In the genomic region with DNA sequence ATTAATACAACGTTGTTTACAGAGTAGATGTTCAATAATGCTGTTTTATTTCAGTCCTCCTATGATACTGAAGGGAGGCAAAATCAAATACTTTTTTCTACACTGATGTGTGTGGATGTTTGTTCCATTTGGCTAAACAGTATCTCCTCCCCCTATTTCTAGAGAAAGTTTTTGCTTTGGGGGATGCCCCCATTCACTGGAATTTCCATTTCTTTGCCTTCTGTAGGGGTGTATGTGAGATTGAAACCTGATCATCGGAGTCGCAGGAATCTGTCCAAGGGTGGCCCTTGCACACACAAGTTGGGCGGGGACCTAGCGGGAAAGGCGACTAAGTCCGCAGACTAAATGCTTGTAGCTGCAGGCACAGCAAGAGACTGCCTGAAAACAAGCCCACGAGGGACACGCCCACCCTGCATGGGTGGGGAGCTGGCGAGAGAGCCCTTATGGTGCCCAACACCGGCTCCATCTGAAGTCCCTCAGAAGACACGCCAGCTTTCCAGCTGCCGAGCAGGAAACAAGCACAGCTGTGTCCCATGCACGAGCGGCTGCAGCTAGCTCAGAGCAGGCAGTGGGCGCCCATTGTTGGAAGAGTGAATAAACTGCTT, we compare ENCODE assay signal across 22 cellular contexts. TPM values are rescaled to one million over a fixed set of nuclear protein-coding genes. Genes with fewer than 3 reads are reported as not detected.
DNase-seq lines count a peak whose midpoint lies in the region; ATAC-seq and TF ChIP-seq lines count a peak whose summit lies in the region.
"Had no signal": no experiment of that assay in that cellular context is flagged by ENCODE, and none has a peak within 500 bp of the region (broad histone marks: within the 10 kb centered on the region; RNA-seq: fewer than 3 reads in every experiment).

No MANE protein-coding gene starts in this region.

- no peak overlapping the region for H3K27ac ChIP-seq in thyroid gland
- H3K27ac ChIP-seq: BLaER1 treated with 17β-estradiol and CSF1 and Interleukin-3, amounts not matched to agents 10 nM and 100 nM; HL-60; KMS-11 had no signal

- peaks cover 0 to 12% of the 10 kb centered on the region in 2 donors for H3K36me3 ChIP-seq in thyroid gland
- H3K36me3 ChIP-seq: HAP-1 had no signal

- no peak for ATAC-seq in T-helper 17 cell
- no peak for ATAC-seq in stimulated activated naive CD8-positive, alpha-beta T cell treated with anti-CD3 and anti-CD28 coated beads, Interleukin-15, amount 100 ng/mL, for 72 hours
- ATAC-seq in GM18498 (IDR thresholded peaks at IDR 0.05; ENCODE audit: unreplicated experiment): no peak
- ATAC-seq in activated CD4-positive, CD25-positive, alpha-beta regulatory T cell treated with anti-CD3 and anti-CD28 coated beads, Interleukin-2, amount 50 U/mL, for 24 hours: no peak
- ATAC-seq: PC-3 had no signal

- no peaks in the 10 kb centered on the region for H3K9me3 ChIP-seq in T-helper 17 cell (ENCODE audit: control insufficient read depth, low read length, poor library complexity, severe bottlenecking)
- no peaks in the 10 kb centered on the region for H3K9me3 ChIP-seq in thyroid gland
- H3K9me3 ChIP-seq: BLaER1 treated with 17β-estradiol and CSF1 and Interleukin-3, amounts not matched to agents 10 nM and 100 nM; HAP-1 had no signal

- H3K4me3 Mint-ChIP-seq in activated CD4-positive, alpha-beta T cell treated with anti-CD3 and anti-CD28 coated beads, Interleukin-2, amount 10 ng/mL, durations not matched to agents 24 days and 14 days: no peak overlapping the region
- peak overlapping the region; percentile 47 for H3K4me3 Mint-ChIP-seq in T-helper 17 cell
- no peak overlapping the region for H3K4me3 Mint-ChIP-seq in stimulated activated naive CD8-positive, alpha-beta T cell treated with anti-CD3 and anti-CD28 coated beads, Interleukin-15, amount 100 ng/mL, for 72 hours

- intact Hi-C loops in activated CD4-positive, alpha-beta T cell treated with anti-CD3 and anti-CD28 coated beads, Interleukin-2, amount 10 ng/mL, durations not matched to agents 24 days and 14 days (cut with micrococcal nuclease): loop anchor here (10.0 kb wide), 2 partner anchors 67 to 203 kb away; partner anchors contain the start of gene NCAPG2
- intact Hi-C loops in thyroid gland (cut with DNase I): no loop called here

- peak; percentile 43 for DNase-seq in activated CD4-positive, alpha-beta T cell treated with anti-CD3 and anti-CD28 coated beads, Interleukin-2, amount 10 ng/mL, durations not matched to agents 24 days and 14 days
- no peak for DNase-seq in activated CD4-positive, alpha-beta T cell treated with anti-CD3 and anti-CD28 coated beads, Interleukin-2, amount 50 U/mL, for 48 hours
- DNase-seq in T-helper 17 cell (no peak), foreskin fibroblast (peak; percentile 6 to 14), thyroid gland (no peak)
- DNase-seq in stimulated activated naive CD8-positive, alpha-beta T cell treated with anti-CD3 and anti-CD28 coated beads, Interleukin-15, amount 100 ng/mL, for 72 hours: no peak
- DNase-seq: CD8-positive, alpha-beta memory T cell; DMS53; EL; MV-4-11; NCI-H187; NCI-H2107; NCI-H510A; PC-3; RPMI8226; SHP77 treated with DMSO at 0.1 percent for 48 hours had no signal

- WGBS in thyroid gland, 2 donors: 93 to 99% methylated on average over 15 to 16 of the region's 16 CpGs

- H3K4me1 ChIP-seq in thyroid gland: no peaks in the 10 kb centered on the region
- H3K4me1 ChIP-seq: HAP-1 had no signal

- TF ChIP-seq CTCF in foreskin fibroblast (IDR thresholded peaks at IDR 0.05; ENCODE audit: low read depth, low read length) (no peak), thyroid gland (IDR thresholded peaks at IDR 0.05) (no peak)

- no peaks in the 10 kb centered on the region for H3K27me3 Mint-ChIP-seq in activated CD4-positive, alpha-beta T cell treated with anti-CD3 and anti-CD28 coated beads, Interleukin-2, amount 10 ng/mL, durations not matched to agents 24 days and 14 days
- no peaks in the 10 kb centered on the region for H3K27me3 Mint-ChIP-seq in T-helper 17 cell
- no peaks in the 10 kb centered on the region for H3K27me3 Mint-ChIP-seq in stimulated activated naive CD8-positive, alpha-beta T cell treated with anti-CD3 and anti-CD28 coated beads, Interleukin-15, amount 100 ng/mL, for 72 hours
- H3K27me3 Mint-ChIP-seq: CD8-positive, alpha-beta memory T cell had no signal

- peaks cover 59% of the 10 kb centered on the region for H3K36me3 Mint-ChIP-seq in activated CD4-positive, alpha-beta T cell treated with anti-CD3 and anti-CD28 coated beads, Interleukin-2, amount 10 ng/mL, durations not matched to agents 24 days and 14 days (ENCODE audit: low read depth)
- H3K36me3 Mint-ChIP-seq in T-helper 17 cell (ENCODE audit: low read depth): peaks cover 4% of the 10 kb centered on the region

- peaks cover 33% of the 10 kb centered on the region for H3K4me1 Mint-ChIP-seq in activated CD4-positive, alpha-beta T cell treated with anti-CD3 and anti-CD28 coated beads, Interleukin-2, amount 10 ng/mL, durations not matched to agents 24 days and 14 days
- peaks cover 9% of the 10 kb centered on the region for H3K4me1 Mint-ChIP-seq in T-helper 17 cell
- H3K4me1 Mint-ChIP-seq in stimulated activated naive CD8-positive, alpha-beta T cell treated with anti-CD3 and anti-CD28 coated beads, Interleukin-15, amount 100 ng/mL, for 72 hours: peaks cover 54% of the 10 kb centered on the region

- no peaks in the 10 kb centered on the region for H3K9me3 Mint-ChIP-seq in activated CD4-positive, alpha-beta T cell treated with anti-CD3 and anti-CD28 coated beads, Interleukin-2, amount 10 ng/mL, durations not matched to agents 24 days and 14 days
- H3K9me3 Mint-ChIP-seq in stimulated activated naive CD8-positive, alpha-beta T cell treated with anti-CD3 and anti-CD28 coated beads, Interleukin-15, amount 100 ng/mL, for 72 hours: no peaks in the 10 kb centered on the region
- H3K9me3 Mint-ChIP-seq: CD8-positive, alpha-beta memory T cell had no signal

- no peak overlapping the region for H3K27ac Mint-ChIP-seq in activated CD4-positive, alpha-beta T cell treated with anti-CD3 and anti-CD28 coated beads, Interleukin-2, amount 10 ng/mL, durations not matched to agents 24 days and 14 days
- peak overlapping the region; percentile 91 for H3K27ac Mint-ChIP-seq in T-helper 17 cell
- peak overlapping the region; percentile 62 to 83 for H3K27ac Mint-ChIP-seq in stimulated activated naive CD8-positive, alpha-beta T cell treated with anti-CD3 and anti-CD28 coated beads, Interleukin-15, amount 100 ng/mL, for 72 hours

- no peaks in the 10 kb centered on the region for H3K27me3 ChIP-seq in thyroid gland
- H3K27me3 ChIP-seq: BLaER1 treated with 17β-estradiol and CSF1 and Interleukin-3, amounts not matched to agents 10 nM and 100 nM had no signal

- no peak for TF ChIP-seq POLR2A in thyroid gland (IDR thresholded peaks at IDR 0.05)

- H3K4me3 ChIP-seq in foreskin fibroblast (ENCODE audit: low read depth in 1 of 2, low read length in 2 of 2) (no peak overlapping the region), thyroid gland (replicated peaks in 1 of 3) (no peak overlapping the region)
- H3K4me3 ChIP-seq: BLaER1 treated with 17β-estradiol and CSF1 and Interleukin-3, amounts not matched to agents 10 nM and 100 nM; HAP-1 had no signal

RNA-seq across cellular contexts. Expression of gene ESYT2, which starts 58.0 kb away (rescaled TPM):
- 60.3 and 61.3 TPM in 2 replicates for total RNA-seq in activated CD4-positive, alpha-beta T cell treated with anti-CD3 and anti-CD28 coated beads, Interleukin-2, amount 10 ng/mL, durations not matched to agents 24 days and 14 days
- 100 to 1,000 TPM; 104 to 113 TPM for total RNA-seq in T-helper 17 cell
- total RNA-seq in thyroid gland: 100 to 1,000 TPM; 102 to 123 (median 116) TPM

Comparison
In these comparisons a context has a peak if more than half of its experiments do, and no peak if none do; other contexts are left out.
1. DNase-seq: peak in activated CD4-positive, alpha-beta T cell treated with anti-CD3 and anti-CD28 coated beads, Interleukin-2, amount 10 ng/mL, durations not matched to agents 24 days and 14 days (single experiment) and foreskin fibroblast (2 of 2); none in activated CD4-positive, alpha-beta T cell treated with anti-CD3 and anti-CD28 coated beads, Interleukin-2, amount 50 U/mL, for 48 hours (0 of 2), T-helper 17 cell (0 of 3), stimulated activated naive CD8-positive, alpha-beta T cell treated with anti-CD3 and anti-CD28 coated beads, Interleukin-15, amount 100 ng/mL, for 72 hours (0 of 2) and thyroid gland (0 of 2).